11 cellular contexts compared by ENCODE assay signal in genomic region chr19:2047076-2047448, GRCh38. TPM values are rescaled to one million over a fixed set of nuclear protein-coding genes. Genes with fewer than 3 reads are reported as not detected.
DNase-seq lines count a peak whose midpoint lies in the region; ATAC-seq and TF ChIP-seq lines count a peak whose summit lies in the region.
"Had no signal": no experiment of that assay in that cellular context is flagged by ENCODE, and none has a peak within 500 bp of the region (broad histone marks: within the 10 kb centered on the region; RNA-seq: fewer than 3 reads in every experiment).

No MANE protein-coding gene starts in this region.

- POLR2A ChIA-PET in activated CD8-positive, alpha-beta T cell treated with anti-CD3 and anti-CD28 coated beads for 36 hours (lab: Charles Lee), result interaction anchor here (3.7 to 4.2 kb wide), 2 partner anchors 8 to 12 kb away, joined by 27 read pairs; no protein-coding TSS in a partner anchor

- no peak overlapping the region for H3K4me3 Mint-ChIP-seq in activated CD8-positive, alpha-beta T cell treated with anti-CD3 and anti-CD28 coated beads for 36 hours
- H3K4me3 Mint-ChIP-seq in T-helper 2 cell treated with Interferon-gamma antibody and Interleukin-4, amounts not matched to agents 5 μg/mL and 100 μg/mL, for 36 hours, result no peak overlapping the region

- peaks cover 0 to 62% (median 51%) of the 10 kb centered on the region in 5 donors for H3K36me3 ChIP-seq in subcutaneous abdominal adipose tissue (ENCODE audit: control insufficient read depth in 5 of 5, insufficient read depth in 5 of 5, low read length in 5 of 5)
- H3K36me3 ChIP-seq: cardiac muscle cell had no signal

- peaks cover 31% of the 10 kb centered on the region for H3K36me3 Mint-ChIP-seq in activated CD8-positive, alpha-beta T cell treated with anti-CD3 and anti-CD28 coated beads for 36 hours (ENCODE audit: low read depth)
- peaks cover 25% of the 10 kb centered on the region for H3K36me3 Mint-ChIP-seq in T-helper 2 cell treated with Interferon-gamma antibody and Interleukin-4, amounts not matched to agents 5 μg/mL and 100 μg/mL, for 36 hours (ENCODE audit: low read depth)

- in situ Hi-C loops in GM13977 (cut with MboI; ENCODE audit: low pct_unique_long_range_greater_than_20kb, low sequenced_read_pairs, unreplicated experiment), result no loop called here

- H3K27ac Mint-ChIP-seq in activated CD8-positive, alpha-beta T cell treated with anti-CD3 and anti-CD28 coated beads for 36 hours, result peak overlapping the region; percentile 15
- H3K27ac Mint-ChIP-seq in T-helper 2 cell treated with Interferon-gamma antibody and Interleukin-4, amounts not matched to agents 5 μg/mL and 100 μg/mL, for 36 hours, result no peak overlapping the region

- no peaks in the 10 kb centered on the region for H3K9me3 ChIP-seq in subcutaneous abdominal adipose tissue (ENCODE audit: control insufficient read depth in 5 of 5, low read length in 5 of 5)

- DNase-seq in GM13977 (ENCODE audit: low spot score), result no peak
- DNase-seq in activated CD8-positive, alpha-beta T cell treated with anti-CD3 and anti-CD28 coated beads for 36 hours, result no peak
- DNase-seq in T-helper 2 cell treated with Interferon-gamma antibody and Interleukin-4, amounts not matched to agents 5 μg/mL and 100 μg/mL, for 36 hours (ENCODE audit: low spot score), result no peak
- DNase-seq in NCI-H774 (lab: John Stamatoyannopoulos, UW), result no peak
- DNase-seq in NCI-H2196 treated with DMSO at 0.1 percent for 48 hours (lab: John Stamatoyannopoulos, UW; ENCODE audit: unreplicated experiment), result no peak
- DNase-seq: DND-41, IMR-90 had no signal

- H3K4me1 Mint-ChIP-seq in activated CD8-positive, alpha-beta T cell treated with anti-CD3 and anti-CD28 coated beads for 36 hours (ENCODE audit: low read depth), result peaks cover 54% of the 10 kb centered on the region
- H3K4me1 Mint-ChIP-seq in T-helper 2 cell treated with Interferon-gamma antibody and Interleukin-4, amounts not matched to agents 5 μg/mL and 100 μg/mL, for 36 hours (ENCODE audit: low read depth), result peaks cover 16% of the 10 kb centered on the region

- peak; percentile 42 for TF ChIP-seq CTCF in GM13977 (IDR thresholded peaks at IDR 0.05; ENCODE audit: extremely low read depth, insufficient read depth, missing control alignments)
- TF ChIP-seq CTCF in activated CD8-positive, alpha-beta T cell treated with anti-CD3 and anti-CD28 coated beads for 36 hours (IDR thresholded peaks at IDR 0.05), result no peak

- H3K27me3 Mint-ChIP-seq in activated CD8-positive, alpha-beta T cell treated with anti-CD3 and anti-CD28 coated beads for 36 hours, result no peaks in the 10 kb centered on the region
- no peaks in the 10 kb centered on the region for H3K27me3 Mint-ChIP-seq in T-helper 2 cell treated with Interferon-gamma antibody and Interleukin-4, amounts not matched to agents 5 μg/mL and 100 μg/mL, for 36 hours (ENCODE audit: low read depth)

- peak overlapping the region in 1 of 5 donors; percentile 11 for H3K4me3 ChIP-seq in subcutaneous abdominal adipose tissue (ENCODE audit: low read depth in 1 of 5, low read length in 5 of 5)
- H3K4me3 ChIP-seq: cardiac muscle cell had no signal

- CTCF ChIA-PET in activated CD8-positive, alpha-beta T cell treated with anti-CD3 and anti-CD28 coated beads for 36 hours (lab: Charles Lee), result no interaction called here

- no peak for ATAC-seq in activated CD8-positive, alpha-beta T cell treated with anti-CD3 and anti-CD28 coated beads for 36 hours

- intact Hi-C loops in activated CD8-positive, alpha-beta T cell treated with anti-CD3 and anti-CD28 coated beads for 36 hours (cut with micrococcal nuclease), result no loop called here

- H3K27ac ChIP-seq in layer of hippocampus (ENCODE audit: low read depth, low read length) (peak overlapping the region; percentile 95), subcutaneous abdominal adipose tissue (ENCODE audit: low read depth, low read length) (peak overlapping the region; percentile 98)
- H3K27ac ChIP-seq: cardiac muscle cell had no signal

- H3K27me3 ChIP-seq in layer of hippocampus (ENCODE audit: control insufficient read depth, insufficient read depth, low read length) (no peaks in the 10 kb centered on the region), subcutaneous abdominal adipose tissue (ENCODE audit: control insufficient read depth in 5 of 5, insufficient read depth in 4 of 5, low read length in 5 of 5) (peaks cover 0 to 4% (median 0%) of the 10 kb centered on the region in 5 donors)
- H3K27me3 ChIP-seq: cardiac muscle cell had no signal

- peaks cover 21 to 91% (median 91%) of the 10 kb centered on the region in 5 donors for H3K4me1 ChIP-seq in subcutaneous abdominal adipose tissue (ENCODE audit: control insufficient read depth in 5 of 5, insufficient read depth in 5 of 5, low read length in 5 of 5)

- peak overlapping the region in 3 of 5 donors; percentile 28 to 95 (median 63) for H3K9ac ChIP-seq in subcutaneous abdominal adipose tissue (ENCODE audit: low read length in 5 of 5)

- H3K9me3 Mint-ChIP-seq in activated CD8-positive, alpha-beta T cell treated with anti-CD3 and anti-CD28 coated beads for 36 hours, result no peaks in the 10 kb centered on the region
- no peaks in the 10 kb centered on the region for H3K9me3 Mint-ChIP-seq in T-helper 2 cell treated with Interferon-gamma antibody and Interleukin-4, amounts not matched to agents 5 μg/mL and 100 μg/mL, for 36 hours
- H3K9me3 Mint-ChIP-seq: neural crest cell had no signal

RNA-seq across cellular contexts. Expression of gene MKNK2, which starts 4.0 kb away (rescaled TPM):
- 100 to 1,000 TPM; 323 to 327 TPM for total RNA-seq in activated CD8-positive, alpha-beta T cell treated with anti-CD3 and anti-CD28 coated beads for 36 hours

RNA-seq across cellular contexts. Expression of gene BTBD2, which starts 31.5 kb away (rescaled TPM):
- total RNA-seq in activated CD8-positive, alpha-beta T cell treated with anti-CD3 and anti-CD28 coated beads for 36 hours, result 10 to 100 TPM; 36.5 to 44.6 TPM

RNA-seq across cellular contexts. Expression of gene MOB3A, which starts 49.1 kb away (rescaled TPM):
- 100 to 1,000 TPM; 175 to 185 TPM for total RNA-seq in activated CD8-positive, alpha-beta T cell treated with anti-CD3 and anti-CD28 coated beads for 36 hours

RNA-seq across cellular contexts. Expression of gene IZUMO4, which starts 49.7 kb away (rescaled TPM):
- 10 to 100 TPM; 22.6 to 23.0 TPM for total RNA-seq in activated CD8-positive, alpha-beta T cell treated with anti-CD3 and anti-CD28 coated beads for 36 hours
